ENCODE assay signal across 18 cellular contexts in the genomic region with DNA sequence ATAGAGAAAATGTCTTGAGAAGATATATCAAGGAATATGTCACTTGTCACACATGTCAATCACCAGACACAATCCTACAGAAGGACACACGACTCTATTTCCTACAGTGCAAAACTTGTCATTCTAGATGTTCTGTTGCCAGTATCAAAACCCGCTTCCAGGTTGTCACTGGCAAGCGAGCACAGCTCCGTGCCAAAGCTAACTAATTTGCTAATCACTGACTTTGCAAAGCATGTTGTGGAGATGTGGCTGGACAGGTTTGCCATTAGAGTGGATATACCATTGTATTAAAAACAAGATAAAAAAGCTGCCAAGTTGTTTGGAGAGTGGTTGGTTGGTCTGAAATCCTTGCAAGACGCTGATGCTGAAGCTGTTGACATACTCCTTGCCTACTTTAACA.
"Had no signal": no experiment of that assay in that cellular context is flagged by ENCODE, and none has a peak within 500 bp of the region (broad histone marks: within the 10 kb centered on the region; RNA-seq: fewer than 3 reads in every experiment).

No MANE protein-coding gene starts in this region.

- H3K4me1 ChIP-seq: left ventricle myocardium inferior, lower lobe of right lung, testis, tibial nerve, upper lobe of right lung had no signal

- H3K27me3 ChIP-seq: esophagus squamous epithelium, testis, tibial nerve, upper lobe of right lung had no signal

- H3K4me1 Mint-ChIP-seq: mesothelial cell of epicardium, natural killer cell, neural crest cell had no signal

- H3K27ac ChIP-seq: esophagus squamous epithelium, left ventricle myocardium inferior, lower lobe of right lung, testis, tibial nerve, upper lobe of right lung had no signal

- ATAC-seq: effector memory CD8-positive, alpha-beta T cell; lower lobe of right lung; natural killer cell; right cardiac atrium; stimulated activated naive CD8-positive, alpha-beta T cell treated with anti-CD3 and anti-CD28 coated beads, Interleukin-15, Interleukin-2, amounts not matched to agents 100 U/mL and 50 U/mL, for 24 hours; upper lobe of right lung had no signal

- H3K27ac Mint-ChIP-seq: dendritic cell treated with granulocyte-macrophage colony-stimulating factor and Interleukin-4, amounts not matched to agents 40 ng/mL and 50 ng/mL, for 4 days; effector memory CD8-positive, alpha-beta T cell; immature natural killer cell; memory B cell; mesothelial cell of epicardium; natural killer cell had no signal

- DNase-seq: effector memory CD8-positive, alpha-beta T cell; esophagus squamous epithelium; foreskin fibroblast; immature natural killer cell; left ventricle myocardium inferior; lower lobe of right lung; natural killer cell; right cardiac atrium; small intestine; stimulated activated CD4-positive, alpha-beta T cell treated with anti-CD3 and anti-CD28 coated beads, Interleukin-12 subunit alpha, Interleukin-12 subunit beta, amount 100 ng/mL, for 4 hours; stimulated activated naive CD8-positive, alpha-beta T cell treated with anti-CD3 and anti-CD28 coated beads, Interleukin-15, Interleukin-2, amounts not matched to agents 100 U/mL and 50 U/mL, for 24 hours; testis; upper lobe of right lung had no signal

- H3K27me3 Mint-ChIP-seq: effector memory CD8-positive, alpha-beta T cell; memory B cell had no signal

- H3K4me3 Mint-ChIP-seq: dendritic cell treated with granulocyte-macrophage colony-stimulating factor and Interleukin-4, amounts not matched to agents 40 ng/mL and 50 ng/mL, for 4 days; effector memory CD8-positive, alpha-beta T cell; immature natural killer cell; memory B cell; mesothelial cell of epicardium; natural killer cell; neural crest cell had no signal

- H3K36me3 Mint-ChIP-seq: immature natural killer cell, memory B cell, mesothelial cell of epicardium, natural killer cell had no signal

- H3K4me3 ChIP-seq: esophagus squamous epithelium, left ventricle myocardium inferior, lower lobe of right lung, testis, tibial nerve, upper lobe of right lung had no signal

- H3K9me3 Mint-ChIP-seq: dendritic cell treated with granulocyte-macrophage colony-stimulating factor and Interleukin-4, amounts not matched to agents 40 ng/mL and 50 ng/mL, for 4 days; effector memory CD8-positive, alpha-beta T cell; immature natural killer cell; memory B cell; mesothelial cell of epicardium; natural killer cell; neural crest cell had no signal
